ENCODE assay signal across 2 cellular contexts in genomic region chr12:6952860-6953416, GRCh38.
TF ChIP-seq lines count a peak whose summit lies in the region.

No MANE protein-coding gene starts in this region.

TF ChIP-seq in SK-N-SH, 30 proteins besides CTCF, POLR2A, EP300 and RAD21 (continued from another document):
- TF ChIP-seq ELF1 (IDR thresholded peaks at IDR 0.05): no peak
- no peak for TF ChIP-seq MAX (IDR thresholded peaks at IDR 0.05; ENCODE audit: low read depth)
- TF ChIP-seq MEF2A (IDR thresholded peaks at IDR 0.05; ENCODE audit: borderline replicate concordance, low read depth): no peak
- no peak for TF ChIP-seq USF1 (IDR thresholded peaks at IDR 0.05; ENCODE audit: borderline replicate concordance, low read depth)
- no peak for TF ChIP-seq USF2 (IDR thresholded peaks at IDR 0.05; ENCODE audit: borderline replicate concordance, low read depth, low read length)
- no peak for TF ChIP-seq POLR2AphosphoS5 (IDR thresholded peaks at IDR 0.05; ENCODE audit: low read depth, low read length)
- no peak for TF ChIP-seq RCOR1 (IDR thresholded peaks at IDR 0.05; ENCODE audit: low read length)
- no peak for TF ChIP-seq TEAD4 (IDR thresholded peaks at IDR 0.05; ENCODE audit: borderline replicate concordance, insufficient read depth)
- no peak for TF ChIP-seq MXI1 (IDR thresholded peaks at IDR 0.05; ENCODE audit: low read depth, low read length)
- TF ChIP-seq RFX5 (IDR thresholded peaks at IDR 0.05; ENCODE audit: low read length): no peak
- no peak for TF ChIP-seq SMC3 (IDR thresholded peaks at IDR 0.05; ENCODE audit: low read depth, low read length)
- no peak for TF ChIP-seq ZBTB33 (IDR thresholded peaks at IDR 0.05; ENCODE audit: borderline replicate concordance, low read depth)
- TF ChIP-seq JUND (IDR thresholded peaks at IDR 0.05): no peak
- no peak for TF ChIP-seq IRF3 (IDR thresholded peaks at IDR 0.05; ENCODE audit: low read depth, low read length)

TF ChIP-seq in SK-N-SH treated with all-trans-retinoic acid at 6 μM for 48 hours, 23 proteins besides CTCF, POLR2A, EP300 and RAD21 (continued from another document):
- TF ChIP-seq PATZ1 (CRISPR knock-in tag; IDR thresholded peaks at IDR 0.05; ENCODE audit: borderline replicate concordance) (no peak), ESRRG (CRISPR knock-in tag; IDR thresholded peaks at IDR 0.05) (no peak), CSDC2 (CRISPR knock-in tag; IDR thresholded peaks at IDR 0.05) (no peak), ZNF8 (CRISPR knock-in tag; IDR thresholded peaks at IDR 0.05) (no peak), TCF4 (CRISPR knock-in tag; IDR thresholded peaks at IDR 0.05; ENCODE audit: borderline replicate concordance) (no peak), ZNF565 (CRISPR knock-in tag; conservative IDR thresholded peaks at IDR 0.05; ENCODE audit: low read depth) (no peak), OSR1 (CRISPR knock-in tag; IDR thresholded peaks at IDR 0.05) (no peak), ZFP3 (CRISPR knock-in tag; IDR thresholded peaks at IDR 0.05) (no peak), ISL1 (CRISPR knock-in tag; IDR thresholded peaks at IDR 0.05) (no peak), ZC3H10 (CRISPR knock-in tag; IDR thresholded peaks at IDR 0.05) (no peak), TSHZ2 (CRISPR knock-in tag; IDR thresholded peaks at IDR 0.05) (no peak), SNAI2 (CRISPR knock-in tag; IDR thresholded peaks at IDR 0.05) (no peak)
